Comparison of ENCODE assay signal across 1 cellular context in the genomic region with DNA sequence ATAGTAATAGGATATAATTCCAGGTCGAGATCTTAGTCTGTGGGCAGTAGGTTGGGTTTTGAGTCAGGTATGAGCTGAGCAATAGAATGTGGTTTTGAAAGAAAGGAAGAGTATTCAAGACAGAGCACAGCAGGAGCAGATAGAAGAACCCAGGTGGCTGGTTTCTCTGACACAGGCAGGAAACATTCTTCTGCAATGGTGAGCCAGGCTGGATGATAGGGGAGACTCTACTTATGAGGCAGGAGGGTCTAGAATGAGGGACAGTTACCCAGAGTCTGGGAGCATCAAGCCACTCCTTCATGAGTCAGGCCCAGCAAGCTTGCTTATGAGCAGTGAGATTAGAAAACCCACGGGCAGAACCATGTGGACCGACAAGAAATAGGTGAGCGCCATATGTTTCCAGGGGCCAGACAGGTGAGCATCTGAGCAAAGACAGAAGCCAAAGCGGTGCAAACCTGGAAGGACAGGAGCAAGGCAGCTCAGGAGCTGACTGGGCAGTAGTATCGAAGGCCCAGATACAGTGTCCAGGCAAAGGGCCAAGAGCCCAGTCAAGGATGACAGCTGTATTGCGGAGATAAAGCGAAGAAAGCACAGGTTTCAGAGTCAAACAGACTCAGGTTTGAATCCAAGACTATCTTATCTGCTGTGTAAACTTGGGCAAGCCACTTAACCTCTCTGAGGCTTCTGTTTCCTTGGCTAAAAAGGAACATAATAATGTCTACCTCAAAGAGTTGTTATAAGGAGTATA.
TF ChIP-seq lines count a peak whose summit lies in the region.

No MANE protein-coding gene starts in this region.

TF ChIP-seq in GM12878, 131 proteins besides CTCF, POLR2A, EP300 and RAD21 (continued from another document):
- TF ChIP-seq, protein P1, sequence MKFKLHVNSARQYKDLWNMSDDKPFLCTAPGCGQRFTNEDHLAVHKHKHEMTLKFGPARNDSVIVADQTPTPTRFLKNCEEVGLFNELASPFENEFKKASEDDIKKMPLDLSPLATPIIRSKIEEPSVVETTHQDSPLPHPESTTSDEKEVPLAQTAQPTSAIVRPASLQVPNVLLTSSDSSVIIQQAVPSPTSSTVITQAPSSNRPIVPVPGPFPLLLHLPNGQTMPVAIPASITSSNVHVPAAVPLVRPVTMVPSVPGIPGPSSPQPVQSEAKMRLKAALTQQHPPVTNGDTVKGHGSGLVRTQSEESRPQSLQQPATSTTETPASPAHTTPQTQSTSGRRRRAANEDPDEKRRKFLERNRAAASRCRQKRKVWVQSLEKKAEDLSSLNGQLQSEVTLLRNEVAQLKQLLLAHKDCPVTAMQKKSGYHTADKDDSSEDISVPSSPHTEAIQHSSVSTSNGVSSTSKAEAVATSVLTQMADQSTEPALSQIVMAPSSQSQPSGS (IDR thresholded peaks at IDR 0.05; ENCODE audit: low read length) = no peak
- TF ChIP-seq NFXL1 (IDR thresholded peaks at IDR 0.05; ENCODE audit: borderline replicate concordance) = no peak
- no peak for TF ChIP-seq TCF7 (IDR thresholded peaks at IDR 0.05; ENCODE audit: borderline replicate concordance)
- peak; percentile 83 for TF ChIP-seq EED (IDR thresholded peaks at IDR 0.05; ENCODE audit: low read depth)
- TF ChIP-seq TCF12 (IDR thresholded peaks at IDR 0.05; ENCODE audit: low read depth, low read length) = peak; percentile 51; the same call in 1 of the 2 replicates
- peak; percentile 74 for TF ChIP-seq JUNB (IDR thresholded peaks at IDR 0.05)
- no peak for TF ChIP-seq RAD51 (IDR thresholded peaks at IDR 0.05)
- no peak for TF ChIP-seq PAX5 (IDR thresholded peaks at IDR 0.05; ENCODE audit: borderline replicate concordance, low read depth, low read length)
